ENCODE assay signal across 9 cellular contexts in genomic region chr4:88458091-88458740, GRCh38. TPM values are rescaled to one million over a fixed set of nuclear protein-coding genes. Genes with fewer than 3 reads are reported as not detected.
DNase-seq lines count a peak whose midpoint lies in the region; ATAC-seq and TF ChIP-seq lines count a peak whose summit lies in the region.
"Had no signal": no experiment of that assay in that cellular context is flagged by ENCODE, and none has a peak within 500 bp of the region (broad histone marks: within the 10 kb centered on the region; RNA-seq: fewer than 3 reads in every experiment).

No MANE protein-coding gene starts in this region.

- H3K4me3 ChIP-seq in SK-N-MC (peak overlapping the region; percentile 83), hepatocyte (peak overlapping the region; percentile 10), skin epidermis (peak overlapping the region in 5 of 7 experiments; percentile 46 to 80 (median 76))

- no peak overlapping the region for H3K14ac ChIP-seq in H9 (ENCODE audit: insufficient read depth, low read length)

- peak overlapping the region; percentile 85 to 91 for H3K4me3 Mint-ChIP-seq in H9

- H3K79me1 ChIP-seq in H9 (ENCODE audit: insufficient read depth, low read depth, low read length, poor library complexity, severe bottlenecking) = no peaks in the 10 kb centered on the region

- no peak overlapping the region for H4K8ac ChIP-seq in H9 (replicated peaks; ENCODE audit: insufficient read length, low read depth, low read length)

- H3K23ac ChIP-seq in H9 (ENCODE audit: insufficient read length, low read depth, low read length) = no peak overlapping the region

- no peaks in the 10 kb centered on the region for H3K79me2 ChIP-seq in H9 (ENCODE audit: insufficient read depth, low read length)
- no peaks in the 10 kb centered on the region for H3K79me2 ChIP-seq in hepatocyte

- H2AK5ac ChIP-seq in H9 (ENCODE audit: insufficient read length, low read length) = no peak overlapping the region

- H3K9me2 ChIP-seq in hepatocyte (replicated peaks; ENCODE audit: insufficient read depth) = no peaks in the 10 kb centered on the region

- no peak overlapping the region for H3K56ac ChIP-seq in H9 (ENCODE audit: insufficient read length, low read depth, low read length)

- H3K36me3 ChIP-seq in SK-N-MC (ENCODE audit: insufficient read depth, low read length) (no peaks in the 10 kb centered on the region), hepatocyte (replicated peaks; ENCODE audit: insufficient read depth, low read depth) (no peaks in the 10 kb centered on the region)
- H3K36me3 ChIP-seq: pancreas had no signal

- H3K36me3 Mint-ChIP-seq in H9 (ENCODE audit: insufficient read depth in 1 of 3, low read depth in 3 of 3) = peaks cover 3 to 6% (median 5%) of the 10 kb centered on the region in 3 experiments; a peak in 6 of 7 replicates

- H3K4ac ChIP-seq in H9 (ENCODE audit: low read depth, low read length) = no peak overlapping the region

- H3K9me3 ChIP-seq in H9 (ENCODE audit: control insufficient read depth, low read depth, low read length) = no peaks in the 10 kb centered on the region
- no peaks in the 10 kb centered on the region for H3K9me3 ChIP-seq in SK-N-MC (ENCODE audit: low read depth, low read length)
- H3K9me3 ChIP-seq in hepatocyte (ENCODE audit: low read depth) = no peaks in the 10 kb centered on the region
- H3K9me3 ChIP-seq: pancreas had no signal

- no peak for TF ChIP-seq CTCF in H9 (conservative IDR thresholded peaks at IDR 0.05)
- TF ChIP-seq CTCF in hepatocyte (IDR thresholded peaks at IDR 0.05; ENCODE audit: poor library complexity) = no peak

- no peak overlapping the region for H3K27ac Mint-ChIP-seq in H9

- H2BK5ac ChIP-seq in H9 (ENCODE audit: insufficient read length, low read length) = no peak overlapping the region

- H4K91ac ChIP-seq in H9 (ENCODE audit: insufficient read length, low read depth, low read length) = no peak overlapping the region

- H4K20me1 ChIP-seq in H9 (ENCODE audit: control insufficient read depth, insufficient read depth, insufficient read length) (no peaks in the 10 kb centered on the region), hepatocyte (ENCODE audit: insufficient read depth, poor library complexity, severe bottlenecking) (no peaks in the 10 kb centered on the region)

- H3K4me2 ChIP-seq in H9 (ENCODE audit: insufficient read depth, insufficient read length, low read length) (peak overlapping the region; percentile 65), hepatocyte (peak overlapping the region; percentile 94)

- peaks cover 8 to 16% of the 10 kb centered on the region in 2 experiments for H3K4me1 Mint-ChIP-seq in H9

- H3K23me2 ChIP-seq in H9 (ENCODE audit: insufficient read length, low read depth, low read length, poor library complexity, severe bottlenecking) = peaks cover 4% of the 10 kb centered on the region

- 100% methylated on average over 1 of the region's 8 CpGs for WGBS in H9 (ENCODE audit: extremely low coverage, insufficient read length, low lambda C conversion rate)
- WGBS in hepatocyte (ENCODE audit: low lambda C conversion rate, missing lambda C conversion rate) = 50% methylated on average over 8 of the region's 8 CpGs

- no peak overlapping the region for H4K5ac ChIP-seq in H9 (ENCODE audit: insufficient read length, low read depth, low read length)

- H3K18ac ChIP-seq in H9 (ENCODE audit: insufficient read length, low read depth, low read length) = no peak overlapping the region

- peaks cover 2 to 4% of the 10 kb centered on the region in 2 experiments; a peak in 3 of 5 replicates for H3K9me3 Mint-ChIP-seq in H9

- H3K27me3 ChIP-seq in H9 (ENCODE audit: insufficient read depth, low read length) = peaks cover 2% of the 10 kb centered on the region; the same call in 1 of the 2 replicates
- H3K27me3 ChIP-seq in hepatocyte = peaks cover 21% of the 10 kb centered on the region
- H3K27me3 ChIP-seq: pancreas had no signal

- no peak overlapping the region for H2AFZ ChIP-seq in H9 (ENCODE audit: low read length)
- H2AFZ ChIP-seq in hepatocyte = peak overlapping the region; percentile 54

- H2BK120ac ChIP-seq in H9 (ENCODE audit: low read depth, low read length, poor library complexity, severe bottlenecking) = no peak overlapping the region

- H3K9ac ChIP-seq in H9 (ENCODE audit: extremely low read depth, insufficient read length, low read length) = no peak overlapping the region
- no peak overlapping the region for H3K9ac ChIP-seq in SK-N-MC (ENCODE audit: insufficient read length)

- no peak overlapping the region for H2BK20ac ChIP-seq in H9 (ENCODE audit: low read depth, low read length, poor library complexity, severe bottlenecking)

- H2BK15ac ChIP-seq in H9 (ENCODE audit: low read depth, low read length) = no peak overlapping the region

- DNase-seq in H9 (no peak), SK-N-MC (ENCODE audit: low read depth, low spot score) (no peak), hepatocyte (ENCODE audit: low spot score) (no peak)
- DNase-seq in effector CD8-positive, alpha-beta T cell (lab: John Stamatoyannopoulos, UW) = no peak

- ATAC-seq in GM21576 (IDR thresholded peaks at IDR 0.05; ENCODE audit: unreplicated experiment) = no peak
- ATAC-seq in GM21423 (IDR thresholded peaks at IDR 0.05; ENCODE audit: unreplicated experiment) = no peak
- no peak for ATAC-seq in GM21367 (IDR thresholded peaks at IDR 0.05; ENCODE audit: unreplicated experiment)

- no peak overlapping the region for H2BK12ac ChIP-seq in H9 (ENCODE audit: insufficient read length, low read depth, low read length)

- H3K27ac ChIP-seq in H9 (ENCODE audit: insufficient read length, low read depth, low read length) = no peak overlapping the region
- no peak overlapping the region for H3K27ac ChIP-seq in SK-N-MC
- no peak overlapping the region for H3K27ac ChIP-seq in hepatocyte
- peak overlapping the region in 3 of 21 experiments; percentile 60 to 74 (median 69) for H3K27ac ChIP-seq in skin epidermis

- H3T11ph ChIP-seq in H9 (ENCODE audit: low read length) = no peak overlapping the region

- peaks cover 29% of the 10 kb centered on the region for H3K27me3 Mint-ChIP-seq in H9 (ENCODE audit: low read depth)

- H3K4me1 ChIP-seq in H9 (ENCODE audit: insufficient read depth, low read length) = no peaks in the 10 kb centered on the region
- no peaks in the 10 kb centered on the region for H3K4me1 ChIP-seq in hepatocyte (ENCODE audit: insufficient read depth)
- H3K4me1 ChIP-seq: pancreas had no signal

RNA-seq across cellular contexts. Expression of gene HERC5, which starts 1.3 kb away (rescaled TPM):
- 17.2 and 18.5 TPM in 2 replicates for total RNA-seq in H9 (2021)
- total RNA-seq in hepatocyte = 2.4 and 2.8 TPM in 2 replicates
- 1.7 and 2.2 TPM in 2 replicates for polyA plus RNA-seq in hepatocyte

Comparison
In these comparisons a context has a peak if more than half of its experiments do, and no peak if none do; other contexts are left out.
1. H3K4me3 ChIP-seq: peak in every context shown above with its lines; median percentile 83 in SK-N-MC; 76 in skin epidermis; 10 in hepatocyte.